ENCODE assay signal across 14 cellular contexts in the genomic region with DNA sequence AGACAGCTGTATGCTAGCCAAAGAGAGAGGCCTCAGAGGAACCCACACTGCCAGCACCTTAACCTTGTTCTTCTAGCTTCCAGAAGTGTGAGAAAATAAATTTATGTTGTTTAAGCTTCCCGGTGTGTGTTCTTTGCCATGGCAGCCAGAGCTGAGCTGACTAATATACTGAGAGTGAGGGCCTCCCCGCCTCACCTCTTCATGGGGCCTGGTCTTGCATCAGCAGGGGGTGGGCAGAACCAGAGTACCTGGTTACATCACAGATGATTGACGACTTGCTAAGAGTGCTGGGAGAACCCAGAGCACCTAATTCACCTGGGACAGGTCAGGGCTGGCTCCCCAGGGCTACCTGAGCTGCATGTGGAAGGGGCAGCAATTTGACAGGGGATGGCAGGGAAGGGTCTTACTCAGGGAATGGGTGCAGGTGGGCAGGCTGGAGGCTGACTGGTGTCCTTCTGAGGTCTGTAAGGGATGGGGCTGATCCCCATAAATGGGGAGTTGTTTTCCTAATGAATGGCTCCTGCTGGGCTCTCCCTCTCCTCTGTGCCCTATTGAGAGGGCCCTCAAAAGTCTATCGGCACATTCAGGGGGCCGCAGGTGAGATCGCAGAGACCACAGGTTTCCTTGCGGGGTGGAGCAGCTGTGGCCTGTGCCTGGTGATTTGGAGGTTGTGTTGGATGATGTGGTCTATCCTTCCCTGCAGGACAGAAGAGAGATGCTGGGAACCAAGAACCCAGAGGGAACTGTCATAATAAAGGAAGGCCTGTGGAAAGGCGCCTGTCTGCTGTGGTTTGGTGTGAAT.
DNase-seq lines count a peak whose midpoint lies in the region; ATAC-seq and TF ChIP-seq lines count a peak whose summit lies in the region.
"Had no signal": no experiment of that assay in that cellular context is flagged by ENCODE, and none has a peak within 500 bp of the region (broad histone marks: within the 10 kb centered on the region; RNA-seq: fewer than 3 reads in every experiment).

No MANE protein-coding gene starts in this region.

- no peaks in the 10 kb centered on the region for H3K4me1 Mint-ChIP-seq in activated CD8-positive, alpha-beta T cell treated with anti-CD3 and anti-CD28 coated beads for 36 hours (ENCODE audit: low read depth)
- H3K4me1 Mint-ChIP-seq in activated CD8-positive, alpha-beta T cell treated with anti-CD3 and anti-CD28 coated beads, Interleukin-2, amount 10 ng/mL, durations not matched to agents 7 days and 5 days (ENCODE audit: low read depth), result peaks cover 10% of the 10 kb centered on the region
- H3K4me1 Mint-ChIP-seq in progenitor cell of endocrine pancreas (ENCODE audit: low read depth), result peaks cover 18% of the 10 kb centered on the region

- H3K9me3 Mint-ChIP-seq in activated CD8-positive, alpha-beta T cell treated with anti-CD3 and anti-CD28 coated beads for 36 hours, result no peaks in the 10 kb centered on the region
- no peaks in the 10 kb centered on the region for H3K9me3 Mint-ChIP-seq in activated CD8-positive, alpha-beta T cell treated with anti-CD3 and anti-CD28 coated beads, Interleukin-2, amount 10 ng/mL, durations not matched to agents 7 days and 5 days (ENCODE audit: insufficient read depth)
- no peaks in the 10 kb centered on the region for H3K9me3 Mint-ChIP-seq in progenitor cell of endocrine pancreas (ENCODE audit: low read depth)
- H3K9me3 Mint-ChIP-seq: dendritic cell treated with granulocyte-macrophage colony-stimulating factor and Interleukin-4, amounts not matched to agents 40 ng/mL and 50 ng/mL, for 4 days had no signal

- H3K27me3 Mint-ChIP-seq in activated CD8-positive, alpha-beta T cell treated with anti-CD3 and anti-CD28 coated beads for 36 hours, result peaks cover 13% of the 10 kb centered on the region
- peaks cover 22% of the 10 kb centered on the region for H3K27me3 Mint-ChIP-seq in activated CD8-positive, alpha-beta T cell treated with anti-CD3 and anti-CD28 coated beads, Interleukin-2, amount 10 ng/mL, durations not matched to agents 7 days and 5 days (ENCODE audit: low read depth)
- H3K27me3 Mint-ChIP-seq in progenitor cell of endocrine pancreas, result peaks cover 2% of the 10 kb centered on the region

- H3K4me3 Mint-ChIP-seq in activated CD8-positive, alpha-beta T cell treated with anti-CD3 and anti-CD28 coated beads for 36 hours, result no peak overlapping the region
- H3K4me3 Mint-ChIP-seq in activated CD8-positive, alpha-beta T cell treated with anti-CD3 and anti-CD28 coated beads, Interleukin-2, amount 10 ng/mL, durations not matched to agents 7 days and 5 days, result no peak overlapping the region
- H3K4me3 Mint-ChIP-seq in progenitor cell of endocrine pancreas (ENCODE audit: low read depth), result no peak overlapping the region
- H3K4me3 Mint-ChIP-seq: dendritic cell treated with granulocyte-macrophage colony-stimulating factor and Interleukin-4, amounts not matched to agents 40 ng/mL and 50 ng/mL, for 4 days had no signal

- intact Hi-C loops in activated CD8-positive, alpha-beta T cell treated with anti-CD3 and anti-CD28 coated beads for 36 hours (cut with micrococcal nuclease), result loop anchor here (10.0 kb wide), 1 partner anchor 156 kb away; no protein-coding TSS in a partner anchor
- intact Hi-C loops in prostate gland (cut with DNase I), result no loop called here

- CTCF ChIA-PET in activated CD8-positive, alpha-beta T cell treated with anti-CD3 and anti-CD28 coated beads for 36 hours (lab: Charles Lee), result interaction anchor here (1.1 kb wide), 1 partner anchor 297 kb away, joined by 3 read pairs; no protein-coding TSS in a partner anchor
- CTCF ChIA-PET in activated CD8-positive, alpha-beta T cell treated with anti-CD3 and anti-CD28 coated beads, Interleukin-2, amount 10 ng/mL, durations not matched to agents 7 days and 5 days (lab: Charles Lee), result no interaction called here

- H3K9me3 ChIP-seq in prostate gland, result no peaks in the 10 kb centered on the region
- H3K9me3 ChIP-seq: ascending aorta, mucosa of descending colon had no signal

- no peak overlapping the region for H3K27ac ChIP-seq in prostate gland
- H3K27ac ChIP-seq: ascending aorta had no signal

- TF ChIP-seq POLR2A in prostate gland (IDR thresholded peaks at IDR 0.05), result no peak

- no peaks in the 10 kb centered on the region for H3K36me3 ChIP-seq in prostate gland
- H3K36me3 ChIP-seq: ascending aorta had no signal

- peak; percentile 16 for DNase-seq in activated CD8-positive, alpha-beta T cell treated with anti-CD3 and anti-CD28 coated beads for 36 hours
- no peak for DNase-seq in activated CD8-positive, alpha-beta T cell treated with anti-CD3 and anti-CD28 coated beads, Interleukin-2, amount 10 ng/mL, durations not matched to agents 7 days and 5 days
- DNase-seq in LNCaP clone FGC (ENCODE audit: low read depth) (peak; percentile 10), epithelial cell of esophagus (ENCODE audit: low read depth) (peak; percentile 93), progenitor cell of endocrine pancreas (ENCODE audit: low spot score, unreplicated experiment) (no peak), prostate gland (ENCODE audit: low spot score) (no peak)
- DNase-seq: activated gamma-delta T cell, MV-4-11, NCI-H226 had no signal

- no peak overlapping the region for H3K27ac Mint-ChIP-seq in activated CD8-positive, alpha-beta T cell treated with anti-CD3 and anti-CD28 coated beads for 36 hours
- H3K27ac Mint-ChIP-seq in activated CD8-positive, alpha-beta T cell treated with anti-CD3 and anti-CD28 coated beads, Interleukin-2, amount 10 ng/mL, durations not matched to agents 7 days and 5 days, result no peak overlapping the region
- H3K27ac Mint-ChIP-seq in progenitor cell of endocrine pancreas, result peak overlapping the region; percentile 47
- H3K27ac Mint-ChIP-seq: dendritic cell treated with granulocyte-macrophage colony-stimulating factor and Interleukin-4, amounts not matched to agents 40 ng/mL and 50 ng/mL, for 4 days had no signal

- peak; percentile 59 for ATAC-seq in activated CD8-positive, alpha-beta T cell treated with anti-CD3 and anti-CD28 coated beads for 36 hours
- no peak for ATAC-seq in activated CD8-positive, alpha-beta T cell treated with anti-CD3 and anti-CD28 coated beads, Interleukin-2, amount 10 ng/mL, durations not matched to agents 7 days and 5 days
- ATAC-seq in GM21360 (IDR thresholded peaks at IDR 0.05; ENCODE audit: unreplicated experiment), result no peak
- no peak for ATAC-seq in HG02840 (IDR thresholded peaks at IDR 0.05; ENCODE audit: low FRiP score, unreplicated experiment)

- H3K4me1 ChIP-seq in prostate gland (replicated peaks), result no peaks in the 10 kb centered on the region
- H3K4me1 ChIP-seq: ascending aorta had no signal

- TF ChIP-seq CTCF in activated CD8-positive, alpha-beta T cell treated with anti-CD3 and anti-CD28 coated beads for 36 hours (IDR thresholded peaks at IDR 0.05), result no peak
- TF ChIP-seq CTCF in LNCaP clone FGC (IDR thresholded peaks at IDR 0.05; ENCODE audit: control insufficient read depth, extremely low read depth, insufficient read depth) (no peak), epithelial cell of esophagus (IDR thresholded peaks at IDR 0.05; ENCODE audit: insufficient read depth, low read depth, low read length, missing control alignments) (no peak), progenitor cell of endocrine pancreas (IDR thresholded peaks at IDR 0.05; ENCODE audit: unreplicated experiment) (no peak), prostate gland (IDR thresholded peaks at IDR 0.05) (no peak)

- H3K36me3 Mint-ChIP-seq in activated CD8-positive, alpha-beta T cell treated with anti-CD3 and anti-CD28 coated beads for 36 hours (ENCODE audit: low read depth), result no peaks in the 10 kb centered on the region
- H3K36me3 Mint-ChIP-seq in activated CD8-positive, alpha-beta T cell treated with anti-CD3 and anti-CD28 coated beads, Interleukin-2, amount 10 ng/mL, durations not matched to agents 7 days and 5 days (ENCODE audit: low read depth), result no peaks in the 10 kb centered on the region
- H3K36me3 Mint-ChIP-seq in progenitor cell of endocrine pancreas (ENCODE audit: insufficient read depth), result no peaks in the 10 kb centered on the region

- H3K4me3 ChIP-seq in LNCaP clone FGC (ENCODE audit: low read depth, low read length) (no peak overlapping the region), epithelial cell of esophagus (ENCODE audit: low read length) (no peak overlapping the region), prostate gland (no peak overlapping the region)
- H3K4me3 ChIP-seq: ascending aorta, mucosa of descending colon had no signal

- WGBS in prostate gland, result 84% methylated on average over 8 of the region's 8 CpGs

- POLR2A ChIA-PET in activated CD8-positive, alpha-beta T cell treated with anti-CD3 and anti-CD28 coated beads for 36 hours (lab: Charles Lee), result no interaction called here
- POLR2A ChIA-PET in activated CD8-positive, alpha-beta T cell treated with anti-CD3 and anti-CD28 coated beads, Interleukin-2, amount 10 ng/mL, durations not matched to agents 7 days and 5 days (lab: Charles Lee), result no interaction called here

- H3K27me3 ChIP-seq in prostate gland (replicated peaks; ENCODE audit: insufficient read depth), result peaks cover 2% of the 10 kb centered on the region
- H3K27me3 ChIP-seq: ascending aorta had no signal

Comparison
In these comparisons a context has a peak if more than half of its experiments do, and no peak if none do; other contexts are left out.
1. DNase-seq: peak in activated CD8-positive, alpha-beta T cell treated with anti-CD3 and anti-CD28 coated beads for 36 hours (single experiment), LNCaP clone FGC (single experiment) and epithelial cell of esophagus (single experiment); none in activated CD8-positive, alpha-beta T cell treated with anti-CD3 and anti-CD28 coated beads, Interleukin-2, amount 10 ng/mL, durations not matched to agents 7 days and 5 days (single experiment), progenitor cell of endocrine pancreas (single experiment) and prostate gland (single experiment).